15 cellular contexts compared by ENCODE assay signal in the genomic region with DNA sequence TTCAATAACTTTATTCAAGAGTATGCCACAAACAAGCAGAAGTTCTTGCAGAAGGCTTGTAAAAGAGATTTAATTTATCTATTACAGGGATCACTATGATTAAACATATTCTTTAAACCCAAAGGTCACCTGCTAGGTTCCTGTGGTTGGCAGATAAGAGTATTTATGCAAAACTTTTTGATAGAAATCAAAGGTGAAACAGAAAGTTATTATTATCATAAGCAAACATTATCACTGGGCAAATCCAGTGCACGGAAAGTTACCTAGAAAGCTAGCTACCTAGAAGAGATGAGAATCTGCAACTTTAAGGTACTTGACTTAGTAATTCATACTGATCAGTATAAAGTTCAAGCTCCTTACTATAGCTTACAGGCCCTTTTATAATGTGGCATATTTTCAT. TPM values are rescaled to one million over a fixed set of nuclear protein-coding genes. Genes with fewer than 3 reads are reported as not detected.
DNase-seq lines count a peak whose midpoint lies in the region; ATAC-seq and TF ChIP-seq lines count a peak whose summit lies in the region.
"Had no signal": no experiment of that assay in that cellular context is flagged by ENCODE, and none has a peak within 500 bp of the region (broad histone marks: within the 10 kb centered on the region; RNA-seq: fewer than 3 reads in every experiment).

No MANE protein-coding gene starts in this region.

- H4K20me1 ChIP-seq in OCI-LY7 (ENCODE audit: insufficient read depth, low read length) (peaks cover 24% of the 10 kb centered on the region; the same call in 1 of the 2 replicates), smooth muscle cell (ENCODE audit: low read depth) (peaks cover 74% of the 10 kb centered on the region)

- H3K9me3 ChIP-seq in OCI-LY7 (ENCODE audit: low read length) (no peaks in the 10 kb centered on the region), endodermal cell (ENCODE audit: control insufficient read depth, low read length) (no peaks in the 10 kb centered on the region), smooth muscle cell (replicated peaks; ENCODE audit: low read depth) (no peaks in the 10 kb centered on the region), adrenal gland (replicated peaks in 1 of 3) (no peaks in the 10 kb centered on the region)
- H3K9me3 ChIP-seq: tibial nerve had no signal

- no peak for ATAC-seq in activated CD8-positive, alpha-beta memory T cell treated with anti-CD3 and anti-CD28 coated beads, Interleukin-2, amount 10 ng/mL, durations not matched to agents 7 days and 5 days
- no peak for ATAC-seq in HG03159 (IDR thresholded peaks at IDR 0.05; ENCODE audit: unreplicated experiment)

- H3K36me3 Mint-ChIP-seq in activated CD8-positive, alpha-beta memory T cell treated with anti-CD3 and anti-CD28 coated beads, Interleukin-2, amount 10 ng/mL, durations not matched to agents 7 days and 5 days: peaks cover 23% of the 10 kb centered on the region
- peaks cover 11% of the 10 kb centered on the region for H3K36me3 Mint-ChIP-seq in endodermal cell (ENCODE audit: low read depth)

- H3K4me2 ChIP-seq in OCI-LY7 (ENCODE audit: low read length) (peak overlapping the region; percentile 92), smooth muscle cell (peak overlapping the region; percentile 95)

- H3K4me3 Mint-ChIP-seq in activated CD8-positive, alpha-beta memory T cell treated with anti-CD3 and anti-CD28 coated beads, Interleukin-2, amount 10 ng/mL, durations not matched to agents 7 days and 5 days: peak overlapping the region; percentile 46
- peak overlapping the region; percentile 15 for H3K4me3 Mint-ChIP-seq in endodermal cell

- H3K9me2 ChIP-seq in OCI-LY7 (ENCODE audit: insufficient read depth, low read length): no peaks in the 10 kb centered on the region

- H3K79me2 ChIP-seq in OCI-LY7 (ENCODE audit: insufficient read depth, low read depth, low read length) (peaks cover 57% of the 10 kb centered on the region; the same call in 1 of the 2 replicates), smooth muscle cell (ENCODE audit: low read depth) (peaks cover 82% of the 10 kb centered on the region)
- H3K79me2 ChIP-seq: parathyroid adenoma had no signal

- H3K27ac ChIP-seq in OCI-LY7 (ENCODE audit: low read depth, low read length, poor library complexity, severe bottlenecking) (no peak overlapping the region), endodermal cell (ENCODE audit: low read depth, low read length) (no peak overlapping the region), smooth muscle cell (ENCODE audit: low read depth) (no peak overlapping the region), adrenal gland (no peak overlapping the region), RWPE1 (no peak overlapping the region)
- H3K27ac ChIP-seq: parathyroid adenoma, tibial nerve had no signal

- no peak for DNase-seq in activated CD8-positive, alpha-beta memory T cell treated with anti-CD3 and anti-CD28 coated beads, Interleukin-2, amount 10 ng/mL, durations not matched to agents 7 days and 5 days
- no peak for DNase-seq in activated CD8-positive, alpha-beta memory T cell treated with anti-CD3 and anti-CD28 coated beads for 24 hours
- DNase-seq in OCI-LY7 (ENCODE audit: low spot score) (peak; percentile 8), endodermal cell (no peak), smooth muscle cell (lab: John Stamatoyannopoulos, UW; ENCODE audit: unreplicated experiment) (no peak), adrenal gland (no peak), RWPE1 (ENCODE audit: low spot score) (no peak)
- DNase-seq: ACHN, activated gamma-delta T cell treated with Interleukin-2 at 50 U/mL for 16 hours, caudate nucleus, erythroblast, NCI-H1417 had no signal

- no peak overlapping the region for H3K27ac Mint-ChIP-seq in activated CD8-positive, alpha-beta memory T cell treated with anti-CD3 and anti-CD28 coated beads, Interleukin-2, amount 10 ng/mL, durations not matched to agents 7 days and 5 days
- H3K27ac Mint-ChIP-seq in endodermal cell: no peak overlapping the region

- H3K9me3 Mint-ChIP-seq in activated CD8-positive, alpha-beta memory T cell treated with anti-CD3 and anti-CD28 coated beads, Interleukin-2, amount 10 ng/mL, durations not matched to agents 7 days and 5 days (ENCODE audit: low read depth): no peaks in the 10 kb centered on the region
- no peaks in the 10 kb centered on the region for H3K9me3 Mint-ChIP-seq in endodermal cell

- H3K4me1 Mint-ChIP-seq in activated CD8-positive, alpha-beta memory T cell treated with anti-CD3 and anti-CD28 coated beads, Interleukin-2, amount 10 ng/mL, durations not matched to agents 7 days and 5 days: peaks cover 46% of the 10 kb centered on the region
- H3K4me1 Mint-ChIP-seq in endodermal cell: peaks cover 27% of the 10 kb centered on the region

- H3K9ac ChIP-seq in endodermal cell (ENCODE audit: extremely low read depth, low read length, poor library complexity, severe bottlenecking) (no peak overlapping the region), smooth muscle cell (ENCODE audit: low read depth) (no peak overlapping the region)
- H3K9ac ChIP-seq: parathyroid adenoma had no signal

- no peak for TF ChIP-seq CTCF in OCI-LY7 (conservative IDR thresholded peaks at IDR 0.05; ENCODE audit: low read length)
- TF ChIP-seq CTCF in endodermal cell (conservative IDR thresholded peaks at IDR 0.05): no peak
- TF ChIP-seq CTCF in smooth muscle cell (IDR thresholded peaks at IDR 0.05; ENCODE audit: borderline replicate concordance, insufficient read depth, poor library complexity, severe bottlenecking): no peak
- TF ChIP-seq CTCF in adrenal gland (IDR thresholded peaks at IDR 0.05): no peak
- no peak for TF ChIP-seq CTCF in RWPE1 (conservative IDR thresholded peaks at IDR 0.05; ENCODE audit: low read depth)

- no peaks in the 10 kb centered on the region for H3K27me3 ChIP-seq in endodermal cell (ENCODE audit: control insufficient read depth, insufficient read depth, low read length, poor library complexity, severe bottlenecking)
- H3K27me3 ChIP-seq in smooth muscle cell (ENCODE audit: low read depth): no peaks in the 10 kb centered on the region
- H3K27me3 ChIP-seq in adrenal gland: no peaks in the 10 kb centered on the region
- H3K27me3 ChIP-seq: tibial nerve had no signal

- H3K27me3 Mint-ChIP-seq in activated CD8-positive, alpha-beta memory T cell treated with anti-CD3 and anti-CD28 coated beads, Interleukin-2, amount 10 ng/mL, durations not matched to agents 7 days and 5 days: no peaks in the 10 kb centered on the region
- no peaks in the 10 kb centered on the region for H3K27me3 Mint-ChIP-seq in endodermal cell (ENCODE audit: insufficient read depth)

- BruUV-seq in OCI-LY7 (replicated peaks; lab: Mats Ljungman, UMichigan): no TSS peak

- H3K4me1 ChIP-seq in OCI-LY7 (ENCODE audit: insufficient read depth, low read length, poor library complexity, severe bottlenecking) (peaks cover 38% of the 10 kb centered on the region), endodermal cell (ENCODE audit: control insufficient read depth, insufficient read depth, low read length) (peaks cover 5% of the 10 kb centered on the region), smooth muscle cell (ENCODE audit: low read depth) (peaks cover 50% of the 10 kb centered on the region), adrenal gland (replicated peaks in 1 of 2) (peaks cover 0 to 25% of the 10 kb centered on the region in 2 donors)

- H2AFZ ChIP-seq in OCI-LY7 (ENCODE audit: low read length) (no peak overlapping the region), smooth muscle cell (ENCODE audit: low read depth) (no peak overlapping the region)
- H2AFZ ChIP-seq: parathyroid adenoma had no signal

- H3K36me3 ChIP-seq in OCI-LY7 (ENCODE audit: insufficient read depth, low read length) (peaks cover 20% of the 10 kb centered on the region), endodermal cell (ENCODE audit: control insufficient read depth, insufficient read depth, low read length) (peaks cover 12% of the 10 kb centered on the region), smooth muscle cell (ENCODE audit: low read depth) (peaks cover under 1% of the 10 kb centered on the region), adrenal gland (replicated peaks in 1 of 2) (no peaks in the 10 kb centered on the region)
- H3K36me3 ChIP-seq: tibial nerve had no signal

- CTCF ChIA-PET in activated CD8-positive, alpha-beta memory T cell treated with anti-CD3 and anti-CD28 coated beads, Interleukin-2, amount 10 ng/mL, durations not matched to agents 7 days and 5 days (lab: Charles Lee): interaction anchor here (1.6 kb wide), 1 partner anchor 22 kb away, joined by 6 read pairs; no protein-coding TSS in a partner anchor
- CTCF ChIA-PET in OCI-LY7 (lab: Charles Lee; ENCODE audit: unreplicated experiment): no interaction called here
- CTCF ChIA-PET in RWPE1 (lab: Yijun Ruan, JAX): interaction anchor here (1.3 to 1.9 kb wide), 2 partner anchors 22 to 652 kb away, joined by 3 to 5 read pairs; no protein-coding TSS in a partner anchor

- intact Hi-C loops in OCI-LY7 (cut with micrococcal nuclease; ENCODE audit: unreplicated experiment): no loop called here
- intact Hi-C loops in adrenal gland (cut with DNase I): no loop called here

- no peak for TF ChIP-seq POLR2A in adrenal gland (IDR thresholded peaks at IDR 0.05)

- 86 to 100% methylated on average over 1 of the region's 1 CpG for WGBS in endodermal cell (ENCODE audit: insufficient coverage in 1 of 2, insufficient read length in 1 of 2), 2 experiments
- WGBS in smooth muscle cell (ENCODE audit: low lambda C conversion rate): 91% methylated on average over 1 of the region's 1 CpG
- WGBS in adrenal gland, 4 donors: 72 to 89% (median 81%) methylated on average over 1 of the region's 1 CpG

- peaks cover 10% of the 10 kb centered on the region for H3F3A ChIP-seq in smooth muscle cell (ENCODE audit: low read depth)

- POLR2A ChIA-PET in OCI-LY7 (lab: Charles Lee): interaction anchor here (0.7 to 1.8 kb wide), 8 partner anchors 13 to 652 kb away, joined by 3 to 5 read pairs (median 4); no protein-coding TSS in a partner anchor
- POLR2A ChIA-PET in RWPE1 (lab: Yijun Ruan, JAX; ENCODE audit: low non-redundant PET): no interaction called here

- peak overlapping the region; percentile 91 for H3K4me3 ChIP-seq in OCI-LY7 (ENCODE audit: low read depth, low read length, poor library complexity, severe bottlenecking)
- H3K4me3 ChIP-seq in endodermal cell (ENCODE audit: low read length): peak overlapping the region; percentile 94
- H3K4me3 ChIP-seq in smooth muscle cell: peak overlapping the region; percentile 94
- H3K4me3 ChIP-seq in adrenal gland: no peak overlapping the region
- H3K4me3 ChIP-seq: tibial nerve had no signal

RNA-seq across cellular contexts. Expression of gene STARD4, which starts 3.2 kb away (rescaled TPM):
- total RNA-seq in activated CD8-positive, alpha-beta memory T cell treated with anti-CD3 and anti-CD28 coated beads, Interleukin-2, amount 10 ng/mL, durations not matched to agents 7 days and 5 days: 10 to 100 TPM; 58.3 to 77.7 TPM
- 28.1 and 30.4 TPM in 2 replicates for total RNA-seq in OCI-LY7 (2014; rRNA removed; shearing (Covaris generic))
- total RNA-seq in OCI-LY7 (2022) (37.3 and 43.8 TPM in 2 replicates), endodermal cell (10 to 100 TPM; 29.5 to 40.7 TPM), smooth muscle cell (123 and 152 TPM in 2 replicates), adrenal gland (10 to 100 TPM; 13.3 to 75.9 (median 24.1) TPM)
- polyA plus RNA-seq in endodermal cell (2013, experiment 1 of 2): 72.9 TPM
- polyA plus RNA-seq in endodermal cell (2013, experiment 2 of 2): 74.9 TPM
- polyA plus RNA-seq in smooth muscle cell (32.8 and 41.7 TPM in 2 replicates), adrenal gland (10 to 100 TPM in 1 of 3 donors, 1 to 10 TPM in 2; 7.2 to 72.2 (median 7.6) TPM)

Comparison
In these comparisons a context has a peak if more than half of its experiments do, and no peak if none do; other contexts are left out.
1. H3K4me3 ChIP-seq: peak in OCI-LY7 (single experiment), endodermal cell (single experiment) and smooth muscle cell (single experiment); none in adrenal gland (0 of 4).